ENCODE assay signal across 9 cellular contexts in genomic region chr10:73364964-73365363, GRCh38. TPM values are rescaled to one million over a fixed set of nuclear protein-coding genes. Genes with fewer than 3 reads are reported as not detected.
"Had no signal": no experiment of that assay in that cellular context is flagged by ENCODE, and none has a peak within 500 bp of the region (broad histone marks: within the 10 kb centered on the region; RNA-seq: fewer than 3 reads in every experiment).

No MANE protein-coding gene starts in this region.

- H3K9ac ChIP-seq: GM23248 had no signal

- FAIRE-seq: HTR-8/SVneo had no signal

- H3K4me3 ChIP-seq: GM23248, HAP-1 had no signal

- H3K4me1 ChIP-seq: HAP-1 had no signal

- ATAC-seq: HCT116 had no signal

- H2AFZ ChIP-seq: GM23248 had no signal

- DNase-seq: GM23248, GOT3, H7, IMR-90, KBM-7 had no signal

- H3K9me3 ChIP-seq: HAP-1 had no signal

- H3K27ac ChIP-seq: GM23248 had no signal

RNA-seq across cellular contexts. Expression of gene CFAP70, which starts 6.3 kb away (rescaled TPM):
- total RNA-seq: HT-29 had no signal
